ENCODE assay signal across 8 cellular contexts in the genomic region with DNA sequence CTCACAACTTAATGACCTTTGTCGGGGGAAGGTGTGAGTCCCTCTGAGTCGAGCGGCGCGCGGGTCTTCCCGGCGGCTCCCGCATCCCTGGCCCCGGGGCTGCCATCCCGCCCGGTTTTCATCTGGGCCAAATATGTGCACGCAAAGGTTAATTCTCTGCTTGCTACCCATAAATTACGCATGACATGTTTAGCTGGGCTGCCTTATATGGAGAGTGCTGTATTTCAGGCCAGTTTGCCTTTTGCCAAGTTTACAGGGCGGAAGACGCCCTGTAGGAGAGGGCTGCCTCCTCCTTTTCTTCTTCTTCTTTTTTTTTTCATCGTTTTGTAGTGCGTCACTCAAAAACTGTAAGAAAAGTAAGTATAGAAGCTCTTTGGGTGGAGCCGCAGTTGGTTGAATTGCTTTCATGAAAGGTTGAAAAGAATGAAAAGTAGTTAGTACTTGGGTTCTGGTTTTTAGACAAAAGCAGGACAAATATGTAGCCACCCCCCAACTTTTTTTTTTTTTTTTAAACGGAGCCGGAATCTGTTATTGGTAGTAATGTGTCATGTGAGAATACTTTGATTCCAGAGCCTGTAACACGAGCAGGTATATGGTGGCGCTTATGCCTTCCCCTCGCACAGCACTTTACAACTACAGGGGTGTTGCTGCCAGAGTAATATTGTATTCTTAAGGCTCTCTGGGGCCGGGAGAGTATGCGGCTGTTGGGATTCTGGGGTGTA. TPM values are rescaled to one million over a fixed set of nuclear protein-coding genes. Genes with fewer than 3 reads are reported as not detected.
A peak's percentile ranks its signal among the peaks of the same experiment; 100 is the strongest.
DNase-seq lines count a peak whose midpoint lies in the region; ATAC-seq and TF ChIP-seq lines count a peak whose summit lies in the region.

No MANE protein-coding gene starts in this region.

- no peaks in the 10 kb centered on the region for H3K9me3 Mint-ChIP-seq in activated T-cell treated with anti-CD3 and anti-CD28 coated beads, Interleukin-2, amount 50 U/mL, for 24 hours
- no peaks in the 10 kb centered on the region for H3K9me3 Mint-ChIP-seq in natural killer cell treated with Interleukin-12 subunit alpha and Interleukin-12 subunit beta and Interleukin-15 and Interleukin-18, amount 100 ng/mL, for 72 hours

- peaks cover 56% of the 10 kb centered on the region for H3K4me1 Mint-ChIP-seq in activated T-cell treated with anti-CD3 and anti-CD28 coated beads, Interleukin-2, amount 50 U/mL, for 24 hours (ENCODE audit: low read depth)
- peaks cover 41 to 67% of the 10 kb centered on the region in 2 donors for H3K4me1 Mint-ChIP-seq in natural killer cell treated with Interleukin-12 subunit alpha and Interleukin-12 subunit beta and Interleukin-15 and Interleukin-18, amount 100 ng/mL, for 72 hours (ENCODE audit: low read depth in 2 of 2)

- no peaks in the 10 kb centered on the region for H3K27me3 Mint-ChIP-seq in activated T-cell treated with anti-CD3 and anti-CD28 coated beads, Interleukin-2, amount 50 U/mL, for 24 hours
- H3K27me3 Mint-ChIP-seq in natural killer cell treated with Interleukin-12 subunit alpha and Interleukin-12 subunit beta and Interleukin-15 and Interleukin-18, amount 100 ng/mL, for 72 hours, result no peaks in the 10 kb centered on the region

- DNase-seq in AG08396 (ENCODE audit: low spot score) (peak; percentile 57), NCI-H446 treated with DMSO at 0.1 percent for 48 hours (lab: John Stamatoyannopoulos, UW) (peak; percentile 76), fibroblast of mammary gland (ENCODE audit: low read depth) (peak; percentile 94), GM20000 (ENCODE audit: low spot score) (no peak)
- peak; percentile 65 for DNase-seq in activated T-cell treated with anti-CD3 and anti-CD28 coated beads, Interleukin-2, amount 50 U/mL, for 24 hours
- DNase-seq in natural killer cell treated with Interleukin-12 subunit alpha and Interleukin-12 subunit beta and Interleukin-15 and Interleukin-18, amount 100 ng/mL, for 72 hours (ENCODE audit: low spot score), result no peak

- TF ChIP-seq CTCF in fibroblast of mammary gland (conservative IDR thresholded peaks at IDR 0.05; ENCODE audit: control insufficient read depth, insufficient read depth, low read depth, low read length), result no peak
- TF ChIP-seq CTCF in GM20000 (IDR thresholded peaks at IDR 0.05; ENCODE audit: extremely low read depth, missing control alignments), result no peak

- peak overlapping the region; percentile 92 for H3K27ac Mint-ChIP-seq in activated T-cell treated with anti-CD3 and anti-CD28 coated beads, Interleukin-2, amount 50 U/mL, for 24 hours
- H3K27ac Mint-ChIP-seq in natural killer cell treated with Interleukin-12 subunit alpha and Interleukin-12 subunit beta and Interleukin-15 and Interleukin-18, amount 100 ng/mL, for 72 hours, result peak overlapping the region; percentile 84 to 90

- ATAC-seq in GM18858 (IDR thresholded peaks at IDR 0.05; ENCODE audit: unreplicated experiment) (peak; percentile 0), HG03135 (IDR thresholded peaks at IDR 0.05; ENCODE audit: unreplicated experiment) (peak; percentile 18)
- ATAC-seq in natural killer cell treated with Interleukin-12 subunit alpha and Interleukin-12 subunit beta and Interleukin-15 and Interleukin-18, amount 100 ng/mL, for 72 hours, result peak; percentile 52 to 62

- H3K4me3 ChIP-seq in fibroblast of mammary gland (ENCODE audit: control insufficient read depth, low read depth, low read length), result peak overlapping the region; percentile 83

- peak overlapping the region; percentile 96 for H3K4me3 Mint-ChIP-seq in activated T-cell treated with anti-CD3 and anti-CD28 coated beads, Interleukin-2, amount 50 U/mL, for 24 hours
- peak overlapping the region; percentile 95 for H3K4me3 Mint-ChIP-seq in natural killer cell treated with Interleukin-12 subunit alpha and Interleukin-12 subunit beta and Interleukin-15 and Interleukin-18, amount 100 ng/mL, for 72 hours

- peaks cover 53% of the 10 kb centered on the region for H3K36me3 Mint-ChIP-seq in activated T-cell treated with anti-CD3 and anti-CD28 coated beads, Interleukin-2, amount 50 U/mL, for 24 hours (ENCODE audit: low read depth)
- H3K36me3 Mint-ChIP-seq in natural killer cell treated with Interleukin-12 subunit alpha and Interleukin-12 subunit beta and Interleukin-15 and Interleukin-18, amount 100 ng/mL, for 72 hours, result peaks cover 25% of the 10 kb centered on the region

RNA-seq across cellular contexts. Expression of a gene that starts 0.9 kb away (rescaled TPM):
- total RNA-seq in natural killer cell treated with Interleukin-12 subunit alpha and Interleukin-12 subunit beta and Interleukin-15 and Interleukin-18, amount 100 ng/mL, for 72 hours, result 100 to 1,000 TPM; 353 to 509 TPM

Comparison
In these comparisons a context has a peak if more than half of its experiments do, and no peak if none do; other contexts are left out.
1. DNase-seq: peak in AG08396 (single experiment), NCI-H446 treated with DMSO at 0.1 percent for 48 hours (single experiment), activated T-cell treated with anti-CD3 and anti-CD28 coated beads, Interleukin-2, amount 50 U/mL, for 24 hours (single experiment) and fibroblast of mammary gland (single experiment); none in natural killer cell treated with Interleukin-12 subunit alpha and Interleukin-12 subunit beta and Interleukin-15 and Interleukin-18, amount 100 ng/mL, for 72 hours (single experiment) and GM20000 (single experiment).
2. ATAC-seq: peak in every context shown above with its lines; median percentile 57 in natural killer cell treated with Interleukin-12 subunit alpha and Interleukin-12 subunit beta and Interleukin-15 and Interleukin-18, amount 100 ng/mL, for 72 hours; 18 in HG03135; 0 in GM18858.